ENCODE assay signal across 8 cellular contexts in genomic region chr16:21953541-21953902, GRCh38. TPM values are rescaled to one million over a fixed set of nuclear protein-coding genes. Genes with fewer than 3 reads are reported as not detected.
DNase-seq lines count a peak whose midpoint lies in the region; ATAC-seq and TF ChIP-seq lines count a peak whose summit lies in the region.

No MANE protein-coding gene starts in this region.

- H3F3A ChIP-seq in PC-9 (ENCODE audit: insufficient read depth, low read depth), result peaks cover 9% of the 10 kb centered on the region; the same call in 1 of the 2 replicates

- TF ChIP-seq CTCF in PC-9 (conservative IDR thresholded peaks at IDR 0.05) (no peak), osteoblast (IDR thresholded peaks at IDR 0.05; ENCODE audit: extremely low read depth, low read depth, low read length) (no peak)

- H4K20me1 ChIP-seq in PC-9 (ENCODE audit: insufficient read depth) (peaks cover 10% of the 10 kb centered on the region), osteoblast (ENCODE audit: insufficient read depth, low read length) (peaks cover 18% of the 10 kb centered on the region)

- H3K79me2 ChIP-seq in PC-9 (ENCODE audit: low read depth) (peaks cover 64% of the 10 kb centered on the region), osteoblast (ENCODE audit: insufficient read depth, low read length) (peaks cover 69% of the 10 kb centered on the region)

- CTCF ChIA-PET in PC-9 (lab: Charles Lee), result interaction anchor here (1.9 kb wide), 1 partner anchor 235 kb away, joined by 4 read pairs; no protein-coding TSS in a partner anchor

- H3K4me3 ChIP-seq in PC-9, result peak overlapping the region; percentile 90
- peak overlapping the region; percentile 79 to 99 for H3K4me3 ChIP-seq in esophagus (ENCODE audit: low read depth in 1 of 2, low read length in 2 of 2)
- H3K4me3 ChIP-seq in osteoblast (ENCODE audit: insufficient read depth, low read length), result peak overlapping the region; percentile 89

- H3K9me3 ChIP-seq in PC-9 (ENCODE audit: insufficient read depth, low read depth), result no peaks in the 10 kb centered on the region
- H3K9me3 ChIP-seq in esophagus (ENCODE audit: control insufficient read depth in 2 of 2, insufficient read depth in 1 of 2, low read depth in 1 of 2, low read length in 1 of 2), result no peaks in the 10 kb centered on the region
- H3K9me3 ChIP-seq in osteoblast (ENCODE audit: low read depth, low read length), result no peaks in the 10 kb centered on the region

- TSS peak; percentile 76 for BruUV-seq in PC-9 (replicated peaks; lab: Mats Ljungman, UMichigan)

- intact Hi-C loops in Right ventricle myocardium inferior (cut with DNase I) (loop anchor here (2.0 to 5.0 kb wide), 2 partner anchors 124 to 235 kb away; no protein-coding TSS in a partner anchor), cardiac septum (cut with DNase I) (no loop called here), PC-9 (cut with micrococcal nuclease; ENCODE audit: unreplicated experiment) (loop anchor here (1.0 to 2.0 kb wide), 2 partner anchors 235 to 343 kb away; partner anchors contain the start of gene POLR3E)

- DNase-seq in Right ventricle myocardium inferior (ENCODE audit: missing footprints) (no peak), cardiac septum (ENCODE audit: low spot score) (no peak), PC-9 (no peak), osteoblast (ENCODE audit: insufficient read length, low spot score, missing footprints) (peak; percentile 73), retina (no peak)

- WGBS in esophagus, 2 donors, result 0 to 1% methylated on average over 15 of the region's 15 CpGs

- H3K4me1 ChIP-seq in PC-9 (replicated peaks; ENCODE audit: insufficient read depth), result peaks cover 14% of the 10 kb centered on the region
- peaks cover 0 to 3% of the 10 kb centered on the region in 2 donors for H3K4me1 ChIP-seq in esophagus (ENCODE audit: control insufficient read depth in 2 of 2, insufficient read depth in 2 of 2, low read length in 1 of 2)
- peaks cover 16% of the 10 kb centered on the region for H3K4me1 ChIP-seq in osteoblast (ENCODE audit: insufficient read depth, low read length)

- peaks cover 19% of the 10 kb centered on the region for H3K36me3 ChIP-seq in PC-9 (ENCODE audit: low read depth)
- peaks cover 2 to 5% of the 10 kb centered on the region in 2 donors for H3K36me3 ChIP-seq in esophagus (ENCODE audit: control insufficient read depth in 2 of 2, insufficient read depth in 2 of 2, low read length in 1 of 2)
- H3K36me3 ChIP-seq in osteoblast (ENCODE audit: insufficient read depth, low read length), result peaks cover 16% of the 10 kb centered on the region

- POLR2A ChIA-PET in PC-9 (lab: Charles Lee; ENCODE audit: unreplicated experiment), result interaction anchor here (1.0 kb wide), 1 partner anchor 124 kb away, joined by 4 read pairs; no protein-coding TSS in a partner anchor

- no peaks in the 10 kb centered on the region for H3K27me3 ChIP-seq in PC-9 (ENCODE audit: insufficient read depth, low read depth)
- H3K27me3 ChIP-seq in esophagus (ENCODE audit: control insufficient read depth in 1 of 2, insufficient read depth in 2 of 2, low read length in 2 of 2), result no peaks in the 10 kb centered on the region
- H3K27me3 ChIP-seq in osteoblast (ENCODE audit: insufficient read depth, low read length), result no peaks in the 10 kb centered on the region

- H2AFZ ChIP-seq in PC-9 (peak overlapping the region; percentile 79), osteoblast (ENCODE audit: low read length) (peak overlapping the region; percentile 100)

- H3K9me2 ChIP-seq in PC-9 (ENCODE audit: insufficient read depth), result no peaks in the 10 kb centered on the region

- ATAC-seq in Right ventricle myocardium inferior (peak; percentile 57), GM18520 (IDR thresholded peaks at IDR 0.05; ENCODE audit: unreplicated experiment) (no peak), GM21619 (IDR thresholded peaks at IDR 0.05; ENCODE audit: unreplicated experiment) (no peak)

- H3K4me2 ChIP-seq in PC-9 (peak overlapping the region; percentile 97), osteoblast (ENCODE audit: insufficient read depth, low read length) (peak overlapping the region; percentile 93)

- peak overlapping the region; percentile 94 for H3K27ac ChIP-seq in PC-9
- H3K27ac ChIP-seq in esophagus (ENCODE audit: low read depth in 2 of 2, low read length in 1 of 2), result peak overlapping the region; percentile 91 to 98
- peak overlapping the region; percentile 99 for H3K27ac ChIP-seq in osteoblast (ENCODE audit: low read depth, low read length)

RNA-seq across cellular contexts. Expression of gene UQCRC2, which starts 0.4 kb away (rescaled TPM):
- 906 TPM for total RNA-seq in Right ventricle myocardium inferior
- 713 TPM for total RNA-seq in cardiac septum
- 195 and 299 TPM in 2 replicates for total RNA-seq in PC-9 (2021)
- polyA plus RNA-seq in esophagus, result 100 to 1,000 TPM in 1 of 2 donors, 10 to 100 TPM in 1; 65.4 to 139 TPM
- 157 and 166 TPM in 2 replicates for total RNA-seq in osteoblast

RNA-seq across cellular contexts. Expression of gene PDZD9, which starts 47.4 kb away (rescaled TPM):
- not detected for total RNA-seq in Right ventricle myocardium inferior
- total RNA-seq in cardiac septum, result not detected
- total RNA-seq in PC-9 (2021), result not detected in 2 replicates
- polyA plus RNA-seq in esophagus, result not detected
- not detected in 2 replicates for total RNA-seq in osteoblast

RNA-seq across cellular contexts. Expression of gene MOSMO, which starts 54.4 kb away (rescaled TPM):
- total RNA-seq in Right ventricle myocardium inferior, result 9.9 TPM
- 11.9 TPM for total RNA-seq in cardiac septum
- 20.1 and 24.2 TPM in 2 replicates for total RNA-seq in PC-9 (2021)
- 10 to 100 TPM in 1 of 2 donors, 1 to 10 TPM in 1; 6.8 to 13.1 TPM for polyA plus RNA-seq in esophagus
- total RNA-seq in osteoblast, result 15.2 and 15.9 TPM in 2 replicates
